8 cellular contexts compared by ENCODE assay signal in genomic region chr1:37553927-37554808, GRCh38. TPM values are rescaled to one million over a fixed set of nuclear protein-coding genes. Genes with fewer than 3 reads are reported as not detected.
DNase-seq lines count a peak whose midpoint lies in the region; ATAC-seq and TF ChIP-seq lines count a peak whose summit lies in the region.

Gene SNIP1 (minus strand): TSS chr1:37554293. CDS start chr1:37554229, 64 bp downstream.

- no TSS peak for BruUV-seq in HCT116 (replicated peaks; lab: Mats Ljungman, UMichigan)

- H3K79me2 ChIP-seq in HCT116 (ENCODE audit: insufficient read depth, low read length) = peaks cover 48% of the 10 kb centered on the region

- H3K9me2 ChIP-seq in HCT116 (ENCODE audit: insufficient read depth) = no peaks in the 10 kb centered on the region

- H3K4me3 ChIP-seq in HCT116 (replicated peaks in 1 of 2; ENCODE audit: low read depth in 1 of 2, low read length in 2 of 2) (peak within 1 kb of the TSS; percentile 98 to 99), neuron (ENCODE audit: low read length) (peak within 1 kb of the TSS; percentile 89)

- H3K36me3 ChIP-seq in HCT116 (ENCODE audit: control insufficient read depth in 1 of 2, insufficient read depth in 2 of 2, low read length in 2 of 2) (peaks cover 16% of the 10 kb centered on the region in 2 experiments; a peak in 3 of 4 replicates), neuron (ENCODE audit: insufficient read depth, low read length) (peaks cover 23% of the 10 kb centered on the region)

- TF ChIP-seq POLR2A in HCT116 (IDR thresholded peaks at IDR 0.05; ENCODE audit: borderline replicate concordance, extremely low read depth, insufficient read depth, insufficient read length) = peak; percentile 36

- POLR2A ChIA-PET in HCT116 (lab: Charles Lee) = no interaction called here

- peak within 1 kb of the TSS; percentile 89 for H3K4me2 ChIP-seq in HCT116 (ENCODE audit: low read length)

- no peaks in the 10 kb centered on the region for H3K27me3 ChIP-seq in HCT116 (ENCODE audit: insufficient read depth, low read length)
- H3K27me3 ChIP-seq in neuron (ENCODE audit: insufficient read depth, low read length) = no peaks in the 10 kb centered on the region

- H2AFZ ChIP-seq in HCT116 (ENCODE audit: low read depth, low read length, poor library complexity, severe bottlenecking) (peak within 1 kb of the TSS; percentile 9), neuron (ENCODE audit: low read depth, low read length) (peak within 1 kb of the TSS; percentile 37)

- peak within 1 kb of the TSS; percentile 89 for H3K9ac ChIP-seq in HCT116 (ENCODE audit: low read length)

- DNase-seq in Daoy (ENCODE audit: low read depth) (peak; percentile 91), HCT116 (ENCODE audit: low read depth, low spot score) (peak; percentile 85), NAMALWA (ENCODE audit: low spot score) (peak; percentile 97), SK-MEL-5 (ENCODE audit: low read depth, low spot score) (peak; percentile 93), foreskin melanocyte (peak; percentile 88), stromal cell of bone marrow (ENCODE audit: low read depth) (peak; percentile 89)
- peak; percentile 60 to 83 (median 76) for DNase-seq in activated naive CD4-positive, alpha-beta T cell (lab: John Stamatoyannopoulos, UW)

- no peak for TF ChIP-seq CTCF in HCT116 (IDR thresholded peaks at IDR 0.05 in 2 of 3, conservative IDR thresholded peaks at IDR 0.05 in 1 of 3; ENCODE audit: borderline replicate concordance in 1 of 3, insufficient read depth in 1 of 3, low read depth in 2 of 3, low read length in 2 of 3)

- in situ Hi-C loops in SK-MEL-5 (cut with HindIII; ENCODE audit: low pct_unique_long_range_greater_than_20kb, low sequenced_read_pairs) = no loop called here

- 0 out of 2 replicates have a peak, but pooled peaks cover 8% of the 10 kb centered on the region for H4K20me1 ChIP-seq in HCT116 (ENCODE audit: insufficient read depth)

- intact Hi-C loops in HCT116 (cut with micrococcal nuclease) = loop anchor here (5.0 kb wide), 2 partner anchors 102 to 138 kb away; partner anchors contain the start of gene CDCA8

- CTCF ChIA-PET in HCT116 (lab: Charles Lee) = interaction anchor here (0.9 kb wide), 1 partner anchor 40 kb away, joined by 3 read pairs; the partner anchor contains the start of gene MEAF6

- TF ChIP-seq RAD21 in HCT116 (IDR thresholded peaks at IDR 0.05; ENCODE audit: low read depth) = no peak

- no peaks in the 10 kb centered on the region for H3K9me3 ChIP-seq in HCT116 (ENCODE audit: control insufficient read depth in 1 of 2, insufficient read depth in 1 of 2, low read depth in 1 of 2, low read length in 2 of 2)
- H3K9me3 ChIP-seq in neuron (ENCODE audit: low read length) = no peaks in the 10 kb centered on the region

- H3K4me1 ChIP-seq in HCT116 (ENCODE audit: control insufficient read depth in 1 of 2, insufficient read depth in 2 of 2, low read length in 2 of 2) (peaks cover 15 to 28% of the 10 kb centered on the region in 2 experiments), neuron (ENCODE audit: insufficient read depth, low read length) (peaks cover 25% of the 10 kb centered on the region)

- ATAC-seq in HCT116 = peak; percentile 88

- peak within 1 kb of the TSS; percentile 71 for H3K27ac ChIP-seq in HCT116 (ENCODE audit: low read depth, low read length)

- RAD21 ChIA-PET in HCT116 (lab: Charles Lee; ENCODE audit: low non-redundant PET in 1 of 2, low total read pairs in 2 of 2, uncharacterized antibody in 2 of 2, unreplicated experiment in 2 of 2) = no interaction called here

TF ChIP-seq in HCT116, 20 proteins besides CTCF, POLR2A, EP300 and RAD21:
- TF ChIP-seq MAX (IDR thresholded peaks at IDR 0.05) (peak; percentile 84), SRF (IDR thresholded peaks at IDR 0.05; ENCODE audit: low read depth) (no peak; the same call in 1 of the 2 replicates), ZFX (IDR thresholded peaks at IDR 0.05) (no peak), EZH2phosphoT487 (IDR thresholded peaks at IDR 0.05; ENCODE audit: borderline replicate concordance) (no peak), FOSL1 (IDR thresholded peaks at IDR 0.05; ENCODE audit: low read depth) (no peak), ZBTB33 (IDR thresholded peaks at IDR 0.05; ENCODE audit: extremely low read depth, insufficient replicate concordance, low read length) (no peak), EGR1 (IDR thresholded peaks at IDR 0.05; ENCODE audit: low read depth) (peak; percentile 61; the same call in 1 of the 2 replicates), YY1 (IDR thresholded peaks at IDR 0.05; ENCODE audit: extremely low read depth, insufficient replicate concordance, low read depth, low read length) (peak; percentile 69), ELF1 (IDR thresholded peaks at IDR 0.05; ENCODE audit: borderline replicate concordance, low read depth) (peak; percentile 71; the same call in 1 of the 2 replicates), ATF3 (IDR thresholded peaks at IDR 0.05) (no peak), POLR2AphosphoS5 (IDR thresholded peaks at IDR 0.05; ENCODE audit: low read depth, low read length) (peak; percentile 88), EZH2 (IDR thresholded peaks at IDR 0.05) (no peak), CBX3 (IDR thresholded peaks at IDR 0.05; ENCODE audit: low read depth) (peak; percentile 40), SIN3A (IDR thresholded peaks at IDR 0.05; ENCODE audit: low read depth) (no peak; the same call in 1 of the 2 replicates), TCF7L2 (IDR thresholded peaks at IDR 0.05; ENCODE audit: borderline replicate concordance, extremely low read depth, insufficient read depth, insufficient read length) (no peak), SP1 (IDR thresholded peaks at IDR 0.05; ENCODE audit: low read depth) (peak; percentile 41; the same call in 1 of the 2 replicates)

RNA-seq across cellular contexts. Expression of gene SNIP1, which starts in this region (rescaled TPM):
- 24.2 and 28.2 TPM in 2 replicates for total RNA-seq in Daoy (2014; rRNA removed; shearing (Covaris generic))
- total RNA-seq in HCT116 (2021; ENCODE audit: unreplicated experiment) = 18.8 TPM
- polyA plus RNA-seq in HCT116 (2012) = 6.0 and 6.1 TPM in 2 replicates
- 7.4 and 7.7 TPM in 2 replicates for total RNA-seq in SK-MEL-5 (2014; rRNA removed; shearing (Covaris generic))
- polyA plus RNA-seq in SK-MEL-5 (2015; cell fraction: cytosol; rRNA removed) = 6.1 and 11.8 TPM in 2 replicates
- polyA plus RNA-seq in SK-MEL-5 (2015; cell fraction: nucleus; rRNA removed) = 10.3 and 12.5 TPM in 2 replicates

Comparison
In these comparisons a context has a peak if more than half of its experiments do, and no peak if none do; other contexts are left out.
1. Peak in every context shown above with its lines: DNase-seq, ATAC-seq, H3K4me3 ChIP-seq and H3K27ac ChIP-seq.